Comparison of ENCODE assay signal across 33 cellular contexts in genomic region chr20:25128649-25129048, GRCh38. TPM values are rescaled to one million over a fixed set of nuclear protein-coding genes. Genes with fewer than 3 reads are reported as not detected.
"Had no signal": no experiment of that assay in that cellular context is flagged by ENCODE, and none has a peak within 500 bp of the region (broad histone marks: within the 10 kb centered on the region; RNA-seq: fewer than 3 reads in every experiment).

No MANE protein-coding gene starts in this region.

- H3K4me2 ChIP-seq: smooth muscle cell had no signal

- H3K9ac ChIP-seq: parathyroid adenoma had no signal

- DNase-seq: naive thymus-derived CD8-positive, alpha-beta T cell; nephron progenitor cell; nucleus accumbens; psoas muscle; right cardiac atrium; right lobe of liver; spleen; stimulated activated CD4-positive, alpha-beta T cell treated with anti-CD3 and anti-CD28 coated beads, Interleukin-12 subunit alpha, Interleukin-12 subunit beta, amount 100 ng/mL, for 4 hours; stimulated activated CD4-positive, alpha-beta T cell treated with anti-CD3 and anti-CD28 coated beads, Interleukin-1b, Interleukin-23, amount 100 ng/mL, for 48 hours; stimulated activated CD4-positive, alpha-beta T cell treated with anti-CD3 and anti-CD28 coated beads, Interleukin-4, amount 100 ng/mL, for 1 hour; stimulated activated CD4-positive, alpha-beta T cell treated with anti-CD3 and anti-CD28 coated beads, Interleukin-4, amount 100 ng/mL, for 4 hours; stimulated activated CD8-positive, alpha-beta memory T cell treated with anti-CD3 and anti-CD28 coated beads, Interleukin-4, amount 100 ng/mL, for 48 hours; stimulated activated naive CD4-positive, alpha-beta T cell; stimulated activated naive CD8-positive, alpha-beta T cell treated with anti-CD3 and anti-CD28 coated beads, Interleukin-15, amount 100 ng/mL, for 72 hours; stimulated activated naive CD8-positive, alpha-beta T cell treated with anti-CD3 and anti-CD28 coated beads, Interleukin-15, Interleukin-2, amounts not matched to agents 100 U/mL and 50 U/mL, for 24 hours; substantia nigra; testis; tibial artery; transverse colon; upper lobe of right lung; uterus had no signal

- H3K27me3 ChIP-seq: neutrophil, right lobe of liver, spleen, suprapubic skin, testis, transverse colon, upper lobe of right lung, uterus had no signal

- H3K79me2 ChIP-seq: parathyroid adenoma had no signal

- H3K27ac ChIP-seq: neutrophil, parathyroid adenoma, psoas muscle, right lobe of liver, skin epidermis, spleen, suprapubic skin, testis, tibial artery, transverse colon, upper lobe of right lung, uterus had no signal

- H2AFZ ChIP-seq: parathyroid adenoma had no signal

- H3K4me3 ChIP-seq: psoas muscle, right lobe of liver, skin epidermis, smooth muscle cell, spleen, suprapubic skin, testis, tibial artery, transverse colon, upper lobe of right lung, uterus had no signal

- H3K4me1 ChIP-seq: parathyroid adenoma, psoas muscle, right lobe of liver, spleen, suprapubic skin, testis, tibial artery, transverse colon, upper lobe of right lung, uterus had no signal

- H3K9me3 ChIP-seq: neutrophil, psoas muscle, right lobe of liver, suprapubic skin, testis, tibial artery, transverse colon, upper lobe of right lung, uterus had no signal

- ATAC-seq: naive thymus-derived CD8-positive, alpha-beta T cell; natural killer cell treated with Interleukin-12 subunit alpha and Interleukin-12 subunit beta and Interleukin-15 and Interleukin-18, amount 100 ng/mL, for 72 hours; psoas muscle; right cardiac atrium; stimulated activated memory B cell treated with anti-CD40 and anti-IgM and Interleukin-4, amounts not matched to agents 10 μg/mL and 1 μg/mL and 100 μg/mL, for 72 hours; stimulated activated naive CD8-positive, alpha-beta T cell treated with anti-CD3 and anti-CD28 coated beads, Interleukin-15, amount 100 ng/mL, for 72 hours; stimulated activated naive CD8-positive, alpha-beta T cell treated with anti-CD3 and anti-CD28 coated beads, Interleukin-15, Interleukin-2, amounts not matched to agents 100 U/mL and 50 U/mL, for 24 hours; upper lobe of right lung had no signal

- H3K36me3 ChIP-seq: neutrophil, right lobe of liver, spleen, suprapubic skin, tibial artery, transverse colon, upper lobe of right lung, uterus had no signal

RNA-seq across cellular contexts. Expression of gene VSX1, which starts 46.7 kb away (rescaled TPM):
- total RNA-seq: naive thymus-derived CD8-positive, alpha-beta T cell; natural killer cell treated with Interleukin-12 subunit alpha and Interleukin-12 subunit beta and Interleukin-15 and Interleukin-18, amount 100 ng/mL, for 72 hours; omental fat pad; osteocyte; progenitor cell of endocrine pancreas; renal cortical epithelial cell; smooth muscle cell; spleen; suprapubic skin; upper lobe of right lung; urinary bladder had no signal
- polyA plus RNA-seq: naive thymus-derived CD8-positive, alpha-beta T cell; smooth muscle cell; spleen had no signal
